Comparison of ENCODE assay signal across 8 cellular contexts in the genomic region with DNA sequence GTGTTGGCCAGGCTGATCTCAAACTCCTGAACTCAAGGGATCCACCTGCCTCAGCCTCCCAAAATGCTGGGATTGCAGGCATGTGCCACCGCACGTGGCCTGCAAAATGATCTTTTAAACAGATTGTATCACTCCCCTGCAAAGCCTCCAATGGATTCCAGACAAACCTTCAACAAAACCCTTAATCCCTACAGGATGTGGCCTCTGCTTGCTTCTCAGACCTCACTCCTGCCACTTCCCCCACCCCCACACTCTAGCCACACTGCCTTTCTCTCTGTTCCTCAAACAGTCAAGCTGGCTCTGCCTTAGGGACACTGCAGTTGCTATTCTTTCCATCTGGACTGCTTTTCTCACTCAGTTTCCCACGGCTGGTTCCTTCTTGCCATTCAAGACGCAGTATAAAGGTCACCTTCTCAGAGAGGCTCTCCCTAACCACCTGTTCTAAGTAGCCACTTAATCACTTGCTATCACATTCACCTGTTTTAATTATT. TPM values are rescaled to one million over a fixed set of nuclear protein-coding genes. Genes with fewer than 3 reads are reported as not detected.
DNase-seq lines count a peak whose midpoint lies in the region; ATAC-seq and TF ChIP-seq lines count a peak whose summit lies in the region.

No MANE protein-coding gene starts in this region.

- DNase-seq in CMK (ENCODE audit: low read depth) (peak; percentile 45), NOMO-1 (lab: John Stamatoyannopoulos, UW; ENCODE audit: unreplicated experiment in 2 of 2) (peak; percentile 77 to 83), germinal center (ENCODE audit: low spot score) (peak; percentile 18), stomach (no peak), ACHN (no peak), NCI-H774 (lab: John Stamatoyannopoulos, UW) (no peak)
- DNase-seq in stimulated activated CD4-positive, alpha-beta T cell treated with anti-CD3 and anti-CD28 coated beads, Interleukin-4, amount 100 ng/mL, for 1 hour, result no peak

- no peak for TF ChIP-seq CTCF in stomach (IDR thresholded peaks at IDR 0.05)

- intact Hi-C loops in stomach (cut with DNase I; ENCODE audit: low total_unique reads), result no loop called here

- H3K27ac ChIP-seq in stomach, result peak overlapping the region; percentile 39 to 58 (median 55)

- H3K36me3 ChIP-seq in stomach, result no peaks in the 10 kb centered on the region

- no peak for TF ChIP-seq POLR2A in stomach (IDR thresholded peaks at IDR 0.05)

- ATAC-seq in GM21717 (IDR thresholded peaks at IDR 0.05; ENCODE audit: unreplicated experiment), result peak; percentile 52

- in situ Hi-C loops in ACHN (cut with HindIII; ENCODE audit: low pct_ligation_motif_present, low pct_unique_long_range_greater_than_20kb, low sequenced_read_pairs), result no loop called here

- H3K9me3 ChIP-seq in stomach, result no peaks in the 10 kb centered on the region

- no peaks in the 10 kb centered on the region for H3K27me3 ChIP-seq in stomach

- 29 to 61% (median 31%) methylated on average over 4 of the region's 4 CpGs for whole genome bisulfite sequencing in stomach, 5 donors

- peaks cover 0 to 34% (median 22%) of the 10 kb centered on the region in 4 donors for H3K4me1 ChIP-seq in stomach

- TF ChIP-seq EP300 in stomach (IDR thresholded peaks at IDR 0.05), result no peak

- no peak overlapping the region for H3K4me3 ChIP-seq in stomach

RNA-seq across cellular contexts. Expression of gene TMED10, which starts 47.3 kb away (rescaled TPM):
- 100 to 1,000 TPM in 4 of 5 donors, 10 to 100 TPM in 1; 26.6 to 292 (median 140) TPM for total RNA-seq in stomach
- polyA plus RNA-seq in stomach, result 10 to 100 TPM; 48.4 to 71.7 (median 61.9) TPM

RNA-seq across cellular contexts. Expression of gene FOS, which starts 54.9 kb away (rescaled TPM):
- total RNA-seq in stomach, result 1,000 to 10,000 TPM in 1 of 5 donors, 100 to 1,000 TPM in 4; 134 to 1,274 (median 649) TPM
- 10 to 100 TPM; 62.2 to 82.0 (median 77.1) TPM for polyA plus RNA-seq in stomach

Comparison
In these comparisons a context has a peak if more than half of its experiments do, and no peak if none do; other contexts are left out.
1. DNase-seq: peak in CMK (single experiment), NOMO-1 (2 of 2) and germinal center (single experiment); none in stomach (single experiment), stimulated activated CD4-positive, alpha-beta T cell treated with anti-CD3 and anti-CD28 coated beads, Interleukin-4, amount 100 ng/mL, for 1 hour (single experiment), ACHN (single experiment) and NCI-H774 (single experiment).